19 cellular contexts compared by ENCODE assay signal in genomic region chr4:95358320-95358889, GRCh38.
"Had no signal": no experiment of that assay in that cellular context is flagged by ENCODE, and none has a peak within 500 bp of the region (broad histone marks: within the 10 kb centered on the region; RNA-seq: fewer than 3 reads in every experiment).

No MANE protein-coding gene starts in this region.

- H3K27ac Mint-ChIP-seq: activated B cell treated with CpG ODN at 0.5 μM for 24 hours; activated CD4-positive, alpha-beta T cell treated with anti-CD3 and anti-CD28 coated beads, Interleukin-2, amount 10 ng/mL, durations not matched to agents 24 days and 14 days; activated naive CD8-positive, alpha-beta T cell treated with anti-CD3 and anti-CD28 coated beads for 36 hours; dendritic cell treated with granulocyte-macrophage colony-stimulating factor and Interleukin-4, amounts not matched to agents 40 ng/mL and 50 ng/mL, for 4 days; effector memory CD8-positive, alpha-beta T cell had no signal

- FAIRE-seq: TTC549 had no signal

- H3K4me3 Mint-ChIP-seq: activated B cell treated with CpG ODN at 0.5 μM for 24 hours; activated CD4-positive, alpha-beta T cell treated with anti-CD3 and anti-CD28 coated beads, Interleukin-2, amount 10 ng/mL, durations not matched to agents 24 days and 14 days; activated naive CD8-positive, alpha-beta T cell treated with anti-CD3 and anti-CD28 coated beads for 36 hours; dendritic cell treated with granulocyte-macrophage colony-stimulating factor and Interleukin-4, amounts not matched to agents 40 ng/mL and 50 ng/mL, for 4 days; effector memory CD8-positive, alpha-beta T cell had no signal

- H3K27me3 ChIP-seq: brain microvascular endothelial cell, gastroesophageal sphincter, ovary, uterus had no signal

- H3K4me1 Mint-ChIP-seq: activated B cell treated with CpG ODN at 0.5 μM for 24 hours; activated CD4-positive, alpha-beta T cell treated with anti-CD3 and anti-CD28 coated beads, Interleukin-2, amount 10 ng/mL, durations not matched to agents 24 days and 14 days; activated naive CD8-positive, alpha-beta T cell treated with anti-CD3 and anti-CD28 coated beads for 36 hours had no signal

- ATAC-seq: effector memory CD8-positive, alpha-beta T cell; gastroesophageal sphincter had no signal

- H3K9me3 Mint-ChIP-seq: activated B cell treated with CpG ODN at 0.5 μM for 24 hours; activated CD4-positive, alpha-beta T cell treated with anti-CD3 and anti-CD28 coated beads, Interleukin-2, amount 10 ng/mL, durations not matched to agents 24 days and 14 days; activated naive CD8-positive, alpha-beta T cell treated with anti-CD3 and anti-CD28 coated beads for 36 hours; dendritic cell treated with granulocyte-macrophage colony-stimulating factor and Interleukin-4, amounts not matched to agents 40 ng/mL and 50 ng/mL, for 4 days had no signal

- H3K36me3 Mint-ChIP-seq: activated naive CD8-positive, alpha-beta T cell treated with anti-CD3 and anti-CD28 coated beads for 36 hours had no signal

- H3K4me3 ChIP-seq: gastroesophageal sphincter, ovary, uterus had no signal

- H3K36me3 ChIP-seq: brain microvascular endothelial cell, gastroesophageal sphincter, ovary, uterus had no signal

- H3K27ac ChIP-seq: brain microvascular endothelial cell, gastroesophageal sphincter, ovary, uterus had no signal

- H3K4me1 ChIP-seq: gastroesophageal sphincter had no signal

- DNase-seq: activated B cell treated with CpG ODN at 0.5 μM for 24 hours; activated CD4-positive, alpha-beta T cell treated with anti-CD3 and anti-CD28 coated beads, Interleukin-2, amount 10 ng/mL, durations not matched to agents 24 days and 14 days; activated CD8-positive, alpha-beta memory T cell treated with anti-CD3 and anti-CD28 coated beads, Interleukin-2, amount 50 U/mL, for 48 hours; activated gamma-delta T cell treated with Interleukin-2 at 50 U/mL for 16 hours; activated naive CD8-positive, alpha-beta T cell treated with anti-CD3 and anti-CD28 coated beads for 36 hours; anterior cingulate cortex; brain microvascular endothelial cell; effector memory CD8-positive, alpha-beta T cell; erythroblast; islet precursor cell; midbrain; ovary; stimulated activated CD4-positive, alpha-beta T cell treated with anti-CD3 and anti-CD28 coated beads, Interleukin-12 subunit alpha, Interleukin-12 subunit beta, amount 100 ng/mL, for 4 hours; stimulated activated CD4-positive, alpha-beta T cell treated with anti-CD3 and anti-CD28 coated beads, Interleukin-2, amount 100 ng/mL, for 24 hours; T-helper 2 cell; uterus had no signal

- H3K27me3 Mint-ChIP-seq: activated B cell treated with CpG ODN at 0.5 μM for 24 hours; activated CD4-positive, alpha-beta T cell treated with anti-CD3 and anti-CD28 coated beads, Interleukin-2, amount 10 ng/mL, durations not matched to agents 24 days and 14 days; activated naive CD8-positive, alpha-beta T cell treated with anti-CD3 and anti-CD28 coated beads for 36 hours; dendritic cell treated with granulocyte-macrophage colony-stimulating factor and Interleukin-4, amounts not matched to agents 40 ng/mL and 50 ng/mL, for 4 days; effector memory CD8-positive, alpha-beta T cell had no signal
